Comparison of ENCODE assay signal across 25 cellular contexts in genomic region chr11:121031167-121031566, GRCh38. TPM values are rescaled to one million over a fixed set of nuclear protein-coding genes. Genes with fewer than 3 reads are reported as not detected.
DNase-seq lines count a peak whose midpoint lies in the region; ATAC-seq, FAIRE-seq and TF ChIP-seq lines count a peak whose summit lies in the region.
"Had no signal": no experiment of that assay in that cellular context is flagged by ENCODE, and none has a peak within 500 bp of the region (broad histone marks: within the 10 kb centered on the region; RNA-seq: fewer than 3 reads in every experiment).

No MANE protein-coding gene starts in this region.

- POLR2A ChIA-PET in HEK293 (lab: Yijun Ruan, JAX): no interaction called here

- no peak for TF ChIP-seq CTCF in HEK293 (tag by site-specific recombination; IDR thresholded peaks at IDR 0.05)

- CTCF ChIA-PET in HEK293 (lab: Yijun Ruan, JAX): no interaction called here

- H3K9me3 ChIP-seq in HEK293 (ENCODE audit: control insufficient read depth, insufficient read depth, low read depth, low read length): no peaks in the 10 kb centered on the region

- H3K4me3 ChIP-seq in HEK293 (ENCODE audit: low read depth, low read length): no peak overlapping the region
- H3K4me3 ChIP-seq: BLaER1 treated with 17β-estradiol and CSF1 and Interleukin-3, amounts not matched to agents 10 nM and 100 nM had no signal

- peaks cover 10% of the 10 kb centered on the region; the same call in 1 of the 2 replicates for H3K4me1 ChIP-seq in HEK293 (ENCODE audit: control insufficient read depth, insufficient read depth, low read length)

- no peak overlapping the region for H3K27ac Mint-ChIP-seq in natural killer cell treated with Interleukin-12 subunit alpha and Interleukin-12 subunit beta and Interleukin-15 and Interleukin-18, amount 100 ng/mL, for 72 hours
- H3K27ac Mint-ChIP-seq: B cell; CD4-positive, alpha-beta T cell; CD8-positive, alpha-beta T cell had no signal

- H3K36me3 ChIP-seq in HEK293 (ENCODE audit: control insufficient read depth in 2 of 2, insufficient read depth in 1 of 2, low read length in 2 of 2): no peaks in the 10 kb centered on the region

- H3K36me3 Mint-ChIP-seq in natural killer cell treated with Interleukin-12 subunit alpha and Interleukin-12 subunit beta and Interleukin-15 and Interleukin-18, amount 100 ng/mL, for 72 hours: no peaks in the 10 kb centered on the region

- H3K4me3 Mint-ChIP-seq in natural killer cell treated with Interleukin-12 subunit alpha and Interleukin-12 subunit beta and Interleukin-15 and Interleukin-18, amount 100 ng/mL, for 72 hours: no peak overlapping the region
- H3K4me3 Mint-ChIP-seq: B cell; CD4-positive, alpha-beta T cell; CD8-positive, alpha-beta T cell had no signal

- no peak for ATAC-seq in natural killer cell treated with Interleukin-12 subunit alpha and Interleukin-12 subunit beta and Interleukin-15 and Interleukin-18, amount 100 ng/mL, for 72 hours
- no peak for ATAC-seq in left lobe of liver
- ATAC-seq: CD8-positive, alpha-beta T cell had no signal

- FAIRE-seq in G401.6 (lab: Jason Lieb, UNC) (peak; percentile 13), colon (lab: Jason Lieb, UNC) (peak; percentile 49), frontal cortex (lab: Jason Lieb, UNC) (peak; percentile 13)
- FAIRE-seq: A204.1, GM12891 had no signal

- H3K27me3 Mint-ChIP-seq in natural killer cell treated with Interleukin-12 subunit alpha and Interleukin-12 subunit beta and Interleukin-15 and Interleukin-18, amount 100 ng/mL, for 72 hours: no peaks in the 10 kb centered on the region
- H3K27me3 Mint-ChIP-seq: B cell; CD4-positive, alpha-beta T cell had no signal

- H3K27ac ChIP-seq in HEK293 (ENCODE audit: extremely low read depth, low read depth, low read length): no peak overlapping the region
- H3K27ac ChIP-seq: BLaER1 treated with 17β-estradiol and CSF1 and Interleukin-3, amounts not matched to agents 10 nM and 100 nM; C4-2B had no signal

- no peaks in the 10 kb centered on the region for H3K9me3 Mint-ChIP-seq in natural killer cell treated with Interleukin-12 subunit alpha and Interleukin-12 subunit beta and Interleukin-15 and Interleukin-18, amount 100 ng/mL, for 72 hours
- H3K9me3 Mint-ChIP-seq: CD4-positive, alpha-beta T cell; CD8-positive, alpha-beta T cell had no signal

- peaks cover 24 to 28% of the 10 kb centered on the region in 2 donors for H3K4me1 Mint-ChIP-seq in natural killer cell treated with Interleukin-12 subunit alpha and Interleukin-12 subunit beta and Interleukin-15 and Interleukin-18, amount 100 ng/mL, for 72 hours (ENCODE audit: low read depth in 2 of 2)

- no peak for DNase-seq in frontal cortex (ENCODE audit: low spot score in 2 of 2)
- DNase-seq in natural killer cell treated with Interleukin-12 subunit alpha and Interleukin-12 subunit beta and Interleukin-15 and Interleukin-18, amount 100 ng/mL, for 72 hours (ENCODE audit: low spot score): no peak
- DNase-seq in epidermal melanocyte (ENCODE audit: insufficient read length, low spot score): no peak
- no peak for DNase-seq in NCI-H2081 treated with DMSO at 0.1 percent for 48 hours (lab: John Stamatoyannopoulos, UW)
- DNase-seq in left lobe of liver (ENCODE audit: low spot score): no peak
- DNase-seq: 8988T; AML-193; CD4-positive, alpha-beta T cell; CD8-positive, alpha-beta T cell; COR-L47; DMS 273 treated with DMSO at 0.1 percent for 48 hours; DMS153; DMS53; DMS79; DND-41; EL; GF-D8 had no signal

TF ChIP-seq in HEK293, 187 proteins besides CTCF, POLR2A, EP300 and RAD21:
- TF ChIP-seq ZNF184 (tag by site-specific recombination; IDR thresholded peaks at IDR 0.05) (peak; percentile 81; the same call in 1 of the 2 replicates), ZNF624 (tag by site-specific recombination; IDR thresholded peaks at IDR 0.05) (no peak), ZNF169 (tag by site-specific recombination; IDR thresholded peaks at IDR 0.05) (no peak)

RNA-seq across cellular contexts. Expression of gene TBCEL, which starts 7.3 kb away (rescaled TPM):
- total RNA-seq in frontal cortex (64.8 TPM), left lobe of liver (20.5 TPM)
- total RNA-seq in natural killer cell treated with Interleukin-12 subunit alpha and Interleukin-12 subunit beta and Interleukin-15 and Interleukin-18, amount 100 ng/mL, for 72 hours: 10 to 100 TPM; 15.2 to 15.9 TPM
